In the genomic region with DNA sequence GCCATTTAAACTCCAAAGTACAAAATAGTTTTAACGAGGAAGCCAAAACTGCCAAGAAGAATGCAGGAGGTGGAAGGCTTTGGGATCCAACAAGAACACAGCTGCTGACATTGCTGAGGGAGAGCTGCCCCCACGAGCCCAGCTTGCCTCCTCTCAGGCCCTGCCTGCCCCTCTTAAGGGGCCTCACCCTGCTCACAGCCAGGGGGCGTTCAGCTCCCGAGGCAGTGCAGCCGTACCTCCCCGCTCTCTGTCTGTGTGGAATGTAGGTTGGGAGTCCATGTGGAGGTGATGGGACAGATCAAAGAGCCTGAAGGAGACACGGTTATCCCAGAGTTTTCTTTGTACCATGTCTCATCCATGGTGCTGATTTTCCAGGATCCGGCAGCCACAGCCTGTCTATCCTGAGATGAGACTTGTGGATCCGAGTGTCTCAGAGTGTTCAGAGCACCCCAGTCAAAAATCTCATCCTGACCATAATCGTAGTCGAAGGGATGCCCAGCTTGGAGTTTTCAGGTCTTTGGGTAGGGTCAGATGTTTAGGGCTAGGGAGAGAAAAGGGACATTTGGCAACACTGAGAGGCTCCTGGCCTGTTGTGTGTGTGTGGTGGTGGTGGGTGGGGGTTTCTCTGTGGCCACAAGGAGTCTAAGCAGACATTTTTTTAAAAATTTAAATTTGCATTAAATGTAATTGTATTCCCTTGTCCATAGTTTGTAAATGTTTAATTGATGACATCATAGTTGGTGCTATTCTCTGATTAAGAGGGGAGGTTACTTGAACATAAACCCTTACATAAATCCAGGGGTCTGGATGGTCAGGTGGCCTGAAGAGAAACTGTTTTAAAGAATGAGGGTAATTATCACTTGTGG, we compare ENCODE assay signal across 14 cellular contexts.
DNase-seq lines count a peak whose midpoint lies in the region; ATAC-seq and TF ChIP-seq lines count a peak whose summit lies in the region.
"Had no signal": no experiment of that assay in that cellular context is flagged by ENCODE, and none has a peak within 500 bp of the region (broad histone marks: within the 10 kb centered on the region; RNA-seq: fewer than 3 reads in every experiment).

No MANE protein-coding gene starts in this region.

- ATAC-seq in Right ventricle myocardium superior (ENCODE audit: poor library complexity), result no peak
- no peak for ATAC-seq in stimulated activated memory B cell treated with anti-CD40 and anti-IgM and Interleukin-4, amounts not matched to agents 10 μg/mL and 1 μg/mL and 100 μg/mL, for 72 hours

- no peaks in the 10 kb centered on the region for H3K79me2 ChIP-seq in OCI-LY7 (ENCODE audit: insufficient read depth, low read depth, low read length)

- H3K4me3 ChIP-seq in cardiac muscle cell (no peak overlapping the region), OCI-LY7 (ENCODE audit: low read depth, low read length, poor library complexity, severe bottlenecking) (no peak overlapping the region), tibial nerve (no peak overlapping the region)
- H3K4me3 ChIP-seq: Peyer's patch had no signal

- no TSS peak for BruUV-seq in OCI-LY7 (replicated peaks; lab: Mats Ljungman, UMichigan)

- H3K9me3 ChIP-seq in cardiac muscle cell (ENCODE audit: low read depth), result no peaks in the 10 kb centered on the region
- H3K9me3 ChIP-seq in OCI-LY7 (ENCODE audit: low read length), result no peaks in the 10 kb centered on the region
- no peaks in the 10 kb centered on the region for H3K9me3 ChIP-seq in tibial nerve
- H3K9me3 ChIP-seq: Peyer's patch had no signal

- H3K4me1 ChIP-seq in cardiac muscle cell (ENCODE audit: low read depth), result no peaks in the 10 kb centered on the region
- peaks cover 18% of the 10 kb centered on the region for H3K4me1 ChIP-seq in OCI-LY7 (ENCODE audit: insufficient read depth, low read length, poor library complexity, severe bottlenecking)
- peaks cover 0 to 3% (median 0%) of the 10 kb centered on the region in 4 donors for H3K4me1 ChIP-seq in tibial nerve

- peaks cover 29% of the 10 kb centered on the region for H3K27me3 Mint-ChIP-seq in stimulated activated memory B cell treated with anti-CD40 and anti-IgM and Interleukin-4, amounts not matched to agents 10 μg/mL and 1 μg/mL and 100 μg/mL, for 72 hours

- no peaks in the 10 kb centered on the region for H3K9me3 Mint-ChIP-seq in stimulated activated memory B cell treated with anti-CD40 and anti-IgM and Interleukin-4, amounts not matched to agents 10 μg/mL and 1 μg/mL and 100 μg/mL, for 72 hours

- no peak for TF ChIP-seq EP300 in tibial nerve (IDR thresholded peaks at IDR 0.05)

- 69 to 75% methylated on average over 10 to 11 of the region's 11 CpGs for WGBS in tibial nerve, 2 donors

- intact Hi-C loops in Right ventricle myocardium superior (cut with DNase I) (no loop called here), OCI-LY7 (cut with micrococcal nuclease; ENCODE audit: unreplicated experiment) (no loop called here)

- H3K27ac ChIP-seq in cardiac muscle cell (no peak overlapping the region), OCI-LY7 (ENCODE audit: low read depth, low read length, poor library complexity, severe bottlenecking) (no peak overlapping the region), tibial nerve (no peak overlapping the region)
- H3K27ac ChIP-seq: Peyer's patch, VCaP had no signal

- TF ChIP-seq POLR2A in tibial nerve (IDR thresholded peaks at IDR 0.05), result no peak

- TF ChIP-seq CTCF in cardiac muscle cell (IDR thresholded peaks at IDR 0.05; ENCODE audit: low read depth, low read length) (peak; percentile 34), OCI-LY7 (conservative IDR thresholded peaks at IDR 0.05; ENCODE audit: low read length) (peak; percentile 86), tibial nerve (IDR thresholded peaks at IDR 0.05) (no peak)

- H4K20me1 ChIP-seq in OCI-LY7 (ENCODE audit: insufficient read depth, low read length), result no peaks in the 10 kb centered on the region

- peak overlapping the region; percentile 84 for H2AFZ ChIP-seq in OCI-LY7 (ENCODE audit: low read length)

- H3K36me3 ChIP-seq in cardiac muscle cell (no peaks in the 10 kb centered on the region), OCI-LY7 (ENCODE audit: insufficient read depth, low read length) (no peaks in the 10 kb centered on the region), tibial nerve (no peaks in the 10 kb centered on the region)

- no peak overlapping the region for H3K4me3 Mint-ChIP-seq in stimulated activated memory B cell treated with anti-CD40 and anti-IgM and Interleukin-4, amounts not matched to agents 10 μg/mL and 1 μg/mL and 100 μg/mL, for 72 hours
- H3K4me3 Mint-ChIP-seq: CD14-positive monocyte had no signal

- H3K36me3 Mint-ChIP-seq in stimulated activated memory B cell treated with anti-CD40 and anti-IgM and Interleukin-4, amounts not matched to agents 10 μg/mL and 1 μg/mL and 100 μg/mL, for 72 hours, result no peaks in the 10 kb centered on the region
- H3K36me3 Mint-ChIP-seq: CD14-positive monocyte had no signal

- H3K27me3 ChIP-seq in cardiac muscle cell (peaks cover 88% of the 10 kb centered on the region), tibial nerve (no peaks in the 10 kb centered on the region)
- H3K27me3 ChIP-seq: Peyer's patch had no signal

- CTCF ChIA-PET in OCI-LY7 (lab: Charles Lee; ENCODE audit: unreplicated experiment), result interaction anchor here (0.6 to 1.4 kb wide), 4 partner anchors 11 to 1489 kb away, joined by 3 to 5 read pairs (median 3); no protein-coding TSS in a partner anchor

- no peaks in the 10 kb centered on the region for H3K9me2 ChIP-seq in OCI-LY7 (ENCODE audit: insufficient read depth, low read length)

- POLR2A ChIA-PET in OCI-LY7 (lab: Charles Lee), result interaction anchor here (0.6 to 1.3 kb wide), 4 partner anchors 16 to 233 kb away, joined by 3 to 4 read pairs (median 3); no protein-coding TSS in a partner anchor

- H3K27ac Mint-ChIP-seq in stimulated activated memory B cell treated with anti-CD40 and anti-IgM and Interleukin-4, amounts not matched to agents 10 μg/mL and 1 μg/mL and 100 μg/mL, for 72 hours, result no peak overlapping the region

- H3K4me1 Mint-ChIP-seq in stimulated activated memory B cell treated with anti-CD40 and anti-IgM and Interleukin-4, amounts not matched to agents 10 μg/mL and 1 μg/mL and 100 μg/mL, for 72 hours, result peaks cover 14% of the 10 kb centered on the region

- DNase-seq in cardiac muscle cell (ENCODE audit: low read depth in 1 of 2, low spot score in 1 of 2) (peak in 1 of 2 donors; percentile 25), Right ventricle myocardium superior (no peak), OCI-LY7 (ENCODE audit: low spot score) (peak; percentile 63), ecto neural progenitor cell (ENCODE audit: low spot score) (peak; percentile 71), HuH-7.5 (ENCODE audit: low spot score) (no peak), tibial nerve (ENCODE audit: low spot score in 2 of 2) (no peak), SHP77 treated with DMSO at 0.1 percent for 48 hours (lab: John Stamatoyannopoulos, UW) (no peak)
- DNase-seq: effector CD4-positive, alpha-beta T cell; NCI-H2081; Peyer's patch; small intestine had no signal

- peak overlapping the region; percentile 4; the same call in 1 of the 2 replicates for H3K4me2 ChIP-seq in OCI-LY7 (ENCODE audit: low read length)

Comparison
In these comparisons a context has a peak if more than half of its experiments do, and no peak if none do; other contexts are left out.
1. DNase-seq: peak in OCI-LY7 (single experiment) and ecto neural progenitor cell (single experiment); none in Right ventricle myocardium superior (single experiment), HuH-7.5 (single experiment), tibial nerve (0 of 2) and SHP77 treated with DMSO at 0.1 percent for 48 hours (single experiment).
2. CTCF ChIP-seq: peak in cardiac muscle cell (single experiment) and OCI-LY7 (single experiment); none in tibial nerve (0 of 5).